ENCODE assay signal across 12 cellular contexts in the genomic region with DNA sequence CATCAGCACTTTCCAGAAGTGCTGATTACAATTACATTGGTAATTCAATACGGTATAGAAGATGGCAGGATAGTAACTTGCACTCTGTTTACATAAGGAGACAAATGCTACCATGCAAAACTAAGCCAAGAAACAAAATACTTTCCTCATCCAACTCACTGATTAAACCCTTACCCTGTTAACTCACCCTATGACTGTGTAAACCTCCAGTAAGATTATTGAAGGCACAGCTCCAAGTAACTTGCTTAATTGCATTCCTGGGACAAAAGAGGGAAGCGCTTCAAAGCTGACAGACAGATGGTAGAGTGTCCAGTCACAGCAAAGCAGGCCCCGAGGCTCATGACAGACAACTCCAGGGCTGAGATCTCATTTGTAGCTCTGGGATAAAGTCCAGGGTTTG. TPM values are rescaled to one million over a fixed set of nuclear protein-coding genes. Genes with fewer than 3 reads are reported as not detected.
DNase-seq lines count a peak whose midpoint lies in the region; ATAC-seq and TF ChIP-seq lines count a peak whose summit lies in the region.
"Had no signal": no experiment of that assay in that cellular context is flagged by ENCODE, and none has a peak within 500 bp of the region (broad histone marks: within the 10 kb centered on the region; RNA-seq: fewer than 3 reads in every experiment).

No MANE protein-coding gene starts in this region.

- peaks cover 4% of the 10 kb centered on the region for H3K27me3 Mint-ChIP-seq in progenitor cell of endocrine pancreas
- H3K27me3 Mint-ChIP-seq in activated T-cell treated with anti-CD3 and anti-CD28 coated beads, Interleukin-2, amount 50 U/mL, for 24 hours = peaks cover 17% of the 10 kb centered on the region

- DNase-seq in DMS53 treated with DMSO at 0.1 percent for 48 hours (lab: John Stamatoyannopoulos, UW; ENCODE audit: unreplicated experiment) (peak; percentile 32), NCI-H524 treated with DMSO at 0.1 percent for 48 hours (lab: John Stamatoyannopoulos, UW) (peak; percentile 80), fibroblast of lung (ENCODE audit: low read depth in 2 of 2) (peak; percentile 71 to 75), omental fat pad (ENCODE audit: low spot score) (no peak), progenitor cell of endocrine pancreas (ENCODE audit: low spot score, unreplicated experiment) (no peak)
- no peak for DNase-seq in activated T-cell treated with anti-CD3 and anti-CD28 coated beads, Interleukin-2, amount 50 U/mL, for 24 hours
- no peak for DNase-seq in central memory CD4-positive, alpha-beta T cell
- DNase-seq: GDM1 had no signal

- no peak overlapping the region for H3K4me3 Mint-ChIP-seq in progenitor cell of endocrine pancreas (ENCODE audit: low read depth)
- H3K4me3 Mint-ChIP-seq in activated T-cell treated with anti-CD3 and anti-CD28 coated beads, Interleukin-2, amount 50 U/mL, for 24 hours = no peak overlapping the region
- H3K4me3 Mint-ChIP-seq: activated T-helper 17 cell treated with anti-CD3 and anti-CD28 coated beads, Interleukin-2, amount 50 U/mL, for 72 hours had no signal

- H3K36me3 Mint-ChIP-seq in progenitor cell of endocrine pancreas (ENCODE audit: insufficient read depth) = no peaks in the 10 kb centered on the region
- no peaks in the 10 kb centered on the region for H3K36me3 Mint-ChIP-seq in activated T-cell treated with anti-CD3 and anti-CD28 coated beads, Interleukin-2, amount 50 U/mL, for 24 hours (ENCODE audit: low read depth)

- H3K27me3 ChIP-seq in fibroblast of lung (ENCODE audit: control insufficient read depth, insufficient read depth, low read length) = no peaks in the 10 kb centered on the region

- H3K9me3 Mint-ChIP-seq in progenitor cell of endocrine pancreas (ENCODE audit: low read depth) = no peaks in the 10 kb centered on the region
- no peaks in the 10 kb centered on the region for H3K9me3 Mint-ChIP-seq in activated T-cell treated with anti-CD3 and anti-CD28 coated beads, Interleukin-2, amount 50 U/mL, for 24 hours
- H3K9me3 Mint-ChIP-seq: activated T-helper 17 cell treated with anti-CD3 and anti-CD28 coated beads, Interleukin-2, amount 50 U/mL, for 72 hours had no signal

- H3K4me1 ChIP-seq in fibroblast of lung (ENCODE audit: control insufficient read depth, extremely low read depth, insufficient read depth, low read length) = no peaks in the 10 kb centered on the region

- no peak overlapping the region for H3K27ac ChIP-seq in fibroblast of lung (ENCODE audit: insufficient read depth, low read length)
- H3K27ac ChIP-seq: SK-N-MC, thoracic aorta had no signal

- no peaks in the 10 kb centered on the region for H3K36me3 ChIP-seq in fibroblast of lung (ENCODE audit: control insufficient read depth, insufficient read depth, low read length)
- H3K36me3 ChIP-seq: thoracic aorta had no signal

- no peak overlapping the region for H3K27ac Mint-ChIP-seq in progenitor cell of endocrine pancreas
- no peak overlapping the region for H3K27ac Mint-ChIP-seq in activated T-cell treated with anti-CD3 and anti-CD28 coated beads, Interleukin-2, amount 50 U/mL, for 24 hours
- H3K27ac Mint-ChIP-seq: activated T-helper 17 cell treated with anti-CD3 and anti-CD28 coated beads, Interleukin-2, amount 50 U/mL, for 72 hours had no signal

- no peaks in the 10 kb centered on the region for H3K9me3 ChIP-seq in fibroblast of lung (ENCODE audit: control insufficient read depth, insufficient read depth, low read depth, low read length)
- H3K9me3 ChIP-seq: thoracic aorta had no signal

- no peak overlapping the region for H2AFZ ChIP-seq in fibroblast of lung (ENCODE audit: low read length)

- ATAC-seq in omental fat pad (ENCODE audit: low FRiP score) (peak; percentile 79), HG03571 (IDR thresholded peaks at IDR 0.05; ENCODE audit: unreplicated experiment) (no peak)
- ATAC-seq: activated T-helper 17 cell treated with anti-CD3 and anti-CD28 coated beads, Interleukin-2, amount 50 U/mL, for 72 hours had no signal

- no peak overlapping the region for H3K4me2 ChIP-seq in fibroblast of lung (ENCODE audit: extremely low read depth, insufficient read depth, low read length)

- H4K20me1 ChIP-seq in fibroblast of lung (ENCODE audit: control insufficient read depth, extremely low read depth, insufficient read depth, low read length) = no peaks in the 10 kb centered on the region

- no peak overlapping the region for H3K4me3 ChIP-seq in fibroblast of lung (replicated peaks in 1 of 4; ENCODE audit: control extremely low read depth in 1 of 4, insufficient read depth in 1 of 4, low read depth in 3 of 4, low read length in 4 of 4)
- H3K4me3 ChIP-seq: SK-N-MC, thoracic aorta had no signal

- no peak overlapping the region for H3K9ac ChIP-seq in fibroblast of lung (ENCODE audit: insufficient read depth, low read length)

- H3K4me1 Mint-ChIP-seq in progenitor cell of endocrine pancreas (ENCODE audit: low read depth) = peaks cover 14% of the 10 kb centered on the region
- H3K4me1 Mint-ChIP-seq in activated T-cell treated with anti-CD3 and anti-CD28 coated beads, Interleukin-2, amount 50 U/mL, for 24 hours (ENCODE audit: low read depth) = peaks cover 10% of the 10 kb centered on the region

- no peaks in the 10 kb centered on the region for H3K79me2 ChIP-seq in fibroblast of lung (ENCODE audit: control insufficient read depth, insufficient read depth, low read length)

- TF ChIP-seq CTCF in fibroblast of lung (conservative IDR thresholded peaks at IDR 0.05 in 1 of 2, IDR thresholded peaks at IDR 0.05 in 1 of 2; ENCODE audit: low read depth in 1 of 2, low read length in 2 of 2) = no peak
- TF ChIP-seq CTCF in omental fat pad (IDR thresholded peaks at IDR 0.05) = no peak
- no peak for TF ChIP-seq CTCF in progenitor cell of endocrine pancreas (IDR thresholded peaks at IDR 0.05; ENCODE audit: unreplicated experiment)

RNA-seq across cellular contexts. Expression of a gene that starts 6.9 kb away (rescaled TPM):
- total RNA-seq in fibroblast of lung (9.8 and 17.3 TPM in 2 replicates), omental fat pad (10 to 100 TPM; 15.7 to 29.0 (median 19.3) TPM), progenitor cell of endocrine pancreas (10.8 and 13.0 TPM in 2 replicates)
- 7.7 and 8.9 TPM in 2 replicates for polyA plus RNA-seq in fibroblast of lung
- 5.4 and 6.7 TPM in 2 replicates for polyA plus RNA-seq in fibroblast of lung (2012)
- polyA minus RNA-seq in fibroblast of lung (ENCODE audit: low replicate concordance) = 2.4 TPM in 2 replicates

Comparison
In these comparisons a context has a peak if more than half of its experiments do, and no peak if none do; other contexts are left out.
1. DNase-seq: peak in DMS53 treated with DMSO at 0.1 percent for 48 hours (single experiment), NCI-H524 treated with DMSO at 0.1 percent for 48 hours (single experiment) and fibroblast of lung (2 of 2); none in omental fat pad (single experiment), progenitor cell of endocrine pancreas (single experiment), activated T-cell treated with anti-CD3 and anti-CD28 coated beads, Interleukin-2, amount 50 U/mL, for 24 hours (single experiment) and central memory CD4-positive, alpha-beta T cell (single experiment).